Comparison of ENCODE assay signal across 13 cellular contexts in the genomic region with DNA sequence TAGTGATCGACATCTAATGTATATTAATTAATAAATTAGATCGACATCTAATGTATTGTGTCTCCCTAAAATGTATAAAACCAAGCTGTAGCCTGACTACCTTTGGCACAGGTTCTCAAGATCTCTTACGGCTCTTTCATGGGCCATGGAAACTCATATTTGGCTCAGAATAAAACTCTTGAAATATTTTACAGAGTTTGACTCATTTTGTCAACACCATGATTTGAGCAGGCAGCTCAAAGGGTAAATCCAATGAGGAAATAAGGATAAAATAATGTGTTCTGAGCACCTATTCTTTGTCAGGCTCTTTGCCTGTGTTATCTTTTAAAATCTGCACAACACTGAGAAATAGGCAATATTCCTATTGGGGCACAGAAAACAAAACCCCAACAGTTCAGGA.
"Had no signal": no experiment of that assay in that cellular context is flagged by ENCODE, and none has a peak within 500 bp of the region (broad histone marks: within the 10 kb centered on the region; RNA-seq: fewer than 3 reads in every experiment).

No MANE protein-coding gene starts in this region.

- H3K27ac ChIP-seq: right atrium auricular region, skin epidermis, testis had no signal

- H3K36me3 ChIP-seq: right atrium auricular region had no signal

- H3K4me3 Mint-ChIP-seq: activated CD4-positive, alpha-beta T cell treated with anti-CD3 and anti-CD28 coated beads, Interleukin-2, amount 10 ng/mL, durations not matched to agents 24 days and 14 days; activated naive CD8-positive, alpha-beta T cell treated with anti-CD3 and anti-CD28 coated beads, Interleukin-2, amount 50 U/mL, for 24 hours; dendritic cell treated with granulocyte-macrophage colony-stimulating factor and Interleukin-4, amounts not matched to agents 40 ng/mL and 50 ng/mL, for 4 days; stimulated activated naive CD8-positive, alpha-beta T cell treated with anti-CD3 and anti-CD28 coated beads, Interleukin-15, amount 100 ng/mL, for 72 hours had no signal

- H3K27me3 ChIP-seq: right atrium auricular region, testis had no signal

- DNase-seq: activated CD4-positive, alpha-beta T cell treated with anti-CD3 and anti-CD28 coated beads, Interleukin-2, amount 10 ng/mL, durations not matched to agents 24 days and 14 days; activated naive CD4-positive, alpha-beta T cell treated with Interleukin-2 at 50 U/mL for 16 hours; activated naive CD8-positive, alpha-beta T cell treated with anti-CD3 and anti-CD28 coated beads, Interleukin-2, amount 50 U/mL, for 24 hours; hypothalamus; left cardiac atrium; stimulated activated CD4-positive, alpha-beta T cell treated with anti-CD3 and anti-CD28 coated beads, Interleukin-4, amount 100 ng/mL, for 4 hours; stimulated activated naive CD8-positive, alpha-beta T cell treated with anti-CD3 and anti-CD28 coated beads, Interleukin-15, amount 100 ng/mL, for 72 hours; T1000; testis had no signal

- H3K27me3 Mint-ChIP-seq: activated CD4-positive, alpha-beta T cell treated with anti-CD3 and anti-CD28 coated beads, Interleukin-2, amount 10 ng/mL, durations not matched to agents 24 days and 14 days; activated naive CD8-positive, alpha-beta T cell treated with anti-CD3 and anti-CD28 coated beads, Interleukin-2, amount 50 U/mL, for 24 hours; dendritic cell treated with granulocyte-macrophage colony-stimulating factor and Interleukin-4, amounts not matched to agents 40 ng/mL and 50 ng/mL, for 4 days; stimulated activated naive CD8-positive, alpha-beta T cell treated with anti-CD3 and anti-CD28 coated beads, Interleukin-15, amount 100 ng/mL, for 72 hours had no signal

- FAIRE-seq: urothelium cell line had no signal

- H3K4me3 ChIP-seq: right atrium auricular region, skin epidermis, testis had no signal

- H3K4me1 ChIP-seq: right atrium auricular region, testis had no signal

- H3K9me3 Mint-ChIP-seq: activated CD4-positive, alpha-beta T cell treated with anti-CD3 and anti-CD28 coated beads, Interleukin-2, amount 10 ng/mL, durations not matched to agents 24 days and 14 days; activated naive CD8-positive, alpha-beta T cell treated with anti-CD3 and anti-CD28 coated beads, Interleukin-2, amount 50 U/mL, for 24 hours; stimulated activated naive CD8-positive, alpha-beta T cell treated with anti-CD3 and anti-CD28 coated beads, Interleukin-15, amount 100 ng/mL, for 72 hours had no signal

- H3K27ac Mint-ChIP-seq: activated CD4-positive, alpha-beta T cell treated with anti-CD3 and anti-CD28 coated beads, Interleukin-2, amount 10 ng/mL, durations not matched to agents 24 days and 14 days; activated naive CD8-positive, alpha-beta T cell treated with anti-CD3 and anti-CD28 coated beads, Interleukin-2, amount 50 U/mL, for 24 hours; dendritic cell treated with granulocyte-macrophage colony-stimulating factor and Interleukin-4, amounts not matched to agents 40 ng/mL and 50 ng/mL, for 4 days; stimulated activated naive CD8-positive, alpha-beta T cell treated with anti-CD3 and anti-CD28 coated beads, Interleukin-15, amount 100 ng/mL, for 72 hours had no signal

- H3K9me3 ChIP-seq: right atrium auricular region, testis had no signal

- ATAC-seq: activated naive CD8-positive, alpha-beta T cell treated with anti-CD3 and anti-CD28 coated beads, Interleukin-2, amount 50 U/mL, for 24 hours; left cardiac atrium; stimulated activated naive CD8-positive, alpha-beta T cell treated with anti-CD3 and anti-CD28 coated beads, Interleukin-15, amount 100 ng/mL, for 72 hours had no signal
